17 cellular contexts compared by ENCODE assay signal in genomic region chr4:7507381-7507780, GRCh38.
A peak's percentile ranks its signal among the peaks of the same experiment; 100 is the strongest.
DNase-seq lines count a peak whose midpoint lies in the region; ATAC-seq and TF ChIP-seq lines count a peak whose summit lies in the region.
"Had no signal": no experiment of that assay in that cellular context is flagged by ENCODE, and none has a peak within 500 bp of the region (broad histone marks: within the 10 kb centered on the region; RNA-seq: fewer than 3 reads in every experiment).

No MANE protein-coding gene starts in this region.

- H3K4me1 ChIP-seq in adipocyte (ENCODE audit: control insufficient read depth, insufficient read depth, low read length) (no peaks in the 10 kb centered on the region), neuronal stem cell (ENCODE audit: control insufficient read depth in 2 of 2, insufficient read depth in 1 of 2, low read depth in 1 of 2, low read length in 2 of 2) (peaks cover 0 to 25% of the 10 kb centered on the region in 2 donors)
- H3K4me1 ChIP-seq: A549, Peyer's patch had no signal

- H2BK12ac ChIP-seq in neuronal stem cell (ENCODE audit: low read length), result no peak overlapping the region

- H3K36me3 ChIP-seq in adipocyte (ENCODE audit: control insufficient read depth, insufficient read depth, low read length, severe bottlenecking) (no peaks in the 10 kb centered on the region), neuronal stem cell (replicated peaks in 1 of 2; ENCODE audit: control insufficient read depth in 2 of 2, insufficient read depth in 2 of 2, low read length in 2 of 2) (no peaks in the 10 kb centered on the region)
- H3K36me3 ChIP-seq: Peyer's patch had no signal

- H3K4me3 ChIP-seq in AG09309 (ENCODE audit: control insufficient read depth, low read depth, low read length) (no peak overlapping the region), adipocyte (ENCODE audit: low read length) (no peak overlapping the region), neuronal stem cell (ENCODE audit: low read length in 2 of 2) (no peak overlapping the region)
- H3K4me3 ChIP-seq: A549, GM12878, Peyer's patch had no signal

- H4K8ac ChIP-seq in neuronal stem cell (ENCODE audit: low read depth, low read length), result no peak overlapping the region

- no peaks in the 10 kb centered on the region for H3K9me3 Mint-ChIP-seq in nephron
- H3K9me3 Mint-ChIP-seq: CD4-positive, alpha-beta T cell had no signal

- H3K79me1 ChIP-seq in neuronal stem cell (ENCODE audit: low read depth, low read length), result no peaks in the 10 kb centered on the region

- peaks cover 30% of the 10 kb centered on the region for H3K27me3 Mint-ChIP-seq in nephron (ENCODE audit: low read depth)

- peak; percentile 28 for DNase-seq in AG09309 (ENCODE audit: low read depth)
- peak; percentile 48 for DNase-seq in GM04503 (ENCODE audit: low read depth)
- DNase-seq in adipocyte (ENCODE audit: low read depth), result peak; percentile 5
- no peak for DNase-seq in activated gamma-delta T cell treated with Interleukin-2 at 50 U/mL for 16 hours
- DNase-seq in neuronal stem cell (ENCODE audit: low spot score), result no peak
- DNase-seq: CD4-positive, alpha-beta T cell; GOT3; NCI-H1092; NCI-H510A treated with DMSO at 0.1 percent for 48 hours; NCI-H82; Peyer's patch; SHP77 had no signal

- H3K18ac ChIP-seq in neuronal stem cell (ENCODE audit: low read length), result no peak overlapping the region

- H2AK5ac ChIP-seq in neuronal stem cell (ENCODE audit: low read depth, low read length), result no peak overlapping the region

- H3K27ac Mint-ChIP-seq in nephron, result peak overlapping the region in 1 of 3 experiments; percentile 4
- H3K27ac Mint-ChIP-seq: CD4-positive, alpha-beta T cell had no signal

- H3K27ac ChIP-seq in neuronal stem cell (replicated peaks; ENCODE audit: low read length), result no peak overlapping the region
- H3K27ac ChIP-seq: A549, Peyer's patch had no signal

- no peak for ATAC-seq in GM18517 (IDR thresholded peaks at IDR 0.05; ENCODE audit: unreplicated experiment)
- ATAC-seq: A549, GM12878, SK-N-SH treated with all-trans-retinoic acid at 6 μM for 48 hours had no signal

- peaks cover 72% of the 10 kb centered on the region for H3K4me1 Mint-ChIP-seq in nephron

- H3K4me2 ChIP-seq in neuronal stem cell (ENCODE audit: insufficient read depth, low read length, poor library complexity, severe bottlenecking), result no peak overlapping the region
- H3K4me2 ChIP-seq: A549 had no signal

- H3K9me3 ChIP-seq in adipocyte (ENCODE audit: control insufficient read depth, low read length) (no peaks in the 10 kb centered on the region), neuronal stem cell (replicated peaks in 1 of 2; ENCODE audit: control insufficient read depth in 2 of 2, insufficient read depth in 1 of 2, low read depth in 1 of 2, low read length in 2 of 2) (no peaks in the 10 kb centered on the region)
- H3K9me3 ChIP-seq: A549, Peyer's patch had no signal

- WGBS in neuronal stem cell (ENCODE audit: extremely low coverage in 2 of 2, insufficient read length in 2 of 2, insufficient replicate concordance in 1 of 2), 2 donors, result no CpG with 5 or more reads among the region's 11 CpGs

- no peak overlapping the region for H2BK15ac ChIP-seq in neuronal stem cell (ENCODE audit: low read length)

- H3K14ac ChIP-seq in neuronal stem cell (ENCODE audit: low read length), result no peak overlapping the region

- H3K9ac ChIP-seq in adipocyte (ENCODE audit: low read length), result no peak overlapping the region
- H3K9ac ChIP-seq in neuronal stem cell (ENCODE audit: low read depth, low read length, poor library complexity), result no peak overlapping the region

- no peak overlapping the region for H2AFZ ChIP-seq in neuronal stem cell (ENCODE audit: low read length)

- H3K4me3 Mint-ChIP-seq in nephron, result peak overlapping the region in 2 of 3 experiments; percentile 42 to 61
- H3K4me3 Mint-ChIP-seq: CD4-positive, alpha-beta T cell had no signal

- no peaks in the 10 kb centered on the region for H3K36me3 Mint-ChIP-seq in nephron (ENCODE audit: low read depth)

- TF ChIP-seq CTCF in AG09309 (IDR thresholded peaks at IDR 0.05; ENCODE audit: control insufficient read depth, insufficient read depth, low read depth, low read length, missing control alignments) (no peak), nephron (IDR thresholded peaks at IDR 0.05; ENCODE audit: unreplicated experiment in 3 of 3) (no peak)

- no peak overlapping the region for H2BK5ac ChIP-seq in neuronal stem cell (ENCODE audit: low read length)

- peaks cover 6% of the 10 kb centered on the region for H3K27me3 ChIP-seq in adipocyte (replicated peaks; ENCODE audit: control insufficient read depth, insufficient read depth, low read length)
- H3K27me3 ChIP-seq in neuronal stem cell (ENCODE audit: control insufficient read depth in 3 of 3, insufficient read depth in 3 of 3, low read depth in 1 of 3, low read length in 3 of 3), result peaks cover 0 to 4% (median 0%) of the 10 kb centered on the region in 3 experiments
- H3K27me3 ChIP-seq: Peyer's patch had no signal

- no peak overlapping the region for H3K23ac ChIP-seq in neuronal stem cell (ENCODE audit: low read depth, low read length, poor library complexity)

- no peak overlapping the region for H2BK120ac ChIP-seq in neuronal stem cell (ENCODE audit: low read depth, low read length)

- no peak overlapping the region for H3K4ac ChIP-seq in neuronal stem cell (ENCODE audit: low read length)

- no peak overlapping the region for H4K91ac ChIP-seq in neuronal stem cell (ENCODE audit: low read depth, low read length, poor library complexity)

Comparison
In these comparisons a context has a peak if more than half of its experiments do, and no peak if none do; other contexts are left out.
1. DNase-seq: peak in AG09309 (single experiment), GM04503 (single experiment) and adipocyte (single experiment); none in activated gamma-delta T cell treated with Interleukin-2 at 50 U/mL for 16 hours (single experiment) and neuronal stem cell (single experiment).